15 cellular contexts compared by ENCODE assay signal in the genomic region with DNA sequence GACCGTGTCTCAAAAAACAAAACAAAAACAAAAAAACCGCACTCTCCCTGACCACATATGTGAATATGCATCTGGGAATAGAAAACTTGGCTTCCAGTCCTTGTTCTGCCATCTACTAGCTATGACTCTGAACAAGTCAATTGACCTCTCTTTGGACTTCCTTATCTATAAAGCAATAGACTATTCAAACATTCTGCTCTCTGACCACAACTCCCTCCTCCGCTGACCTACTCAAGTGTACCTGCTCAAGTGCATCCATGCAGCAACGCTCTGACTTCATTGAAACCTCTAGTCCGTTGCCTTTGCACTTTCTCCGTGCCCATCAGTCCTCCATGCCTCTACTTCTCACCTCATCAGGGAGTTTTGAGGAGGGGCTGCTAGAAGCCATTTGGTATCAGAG. TPM values are rescaled to one million over a fixed set of nuclear protein-coding genes. Genes with fewer than 3 reads are reported as not detected.
A peak's percentile ranks its signal among the peaks of the same experiment; 100 is the strongest.
DNase-seq lines count a peak whose midpoint lies in the region; ATAC-seq and TF ChIP-seq lines count a peak whose summit lies in the region.
"Had no signal": no experiment of that assay in that cellular context is flagged by ENCODE, and none has a peak within 500 bp of the region (broad histone marks: within the 10 kb centered on the region; RNA-seq: fewer than 3 reads in every experiment).

No MANE protein-coding gene starts in this region.

- H3K9me3 ChIP-seq in mucosa of descending colon, result no peaks in the 10 kb centered on the region
- H3K9me3 ChIP-seq: BE2C had no signal

- no peaks in the 10 kb centered on the region for H3K36me3 ChIP-seq in mucosa of descending colon (ENCODE audit: low read depth)
- H3K36me3 ChIP-seq: BE2C had no signal

- ATAC-seq in activated B cell treated with CpG ODN at 0.5 μM for 24 hours (ENCODE audit: low read depth) (peak; percentile 31), mucosa of descending colon (peak; percentile 81)
- ATAC-seq: activated CD4-positive, alpha-beta T cell treated with anti-CD3 and anti-CD28 coated beads for 36 hours had no signal

- H3K4me3 Mint-ChIP-seq in activated B cell treated with CpG ODN at 0.5 μM for 24 hours (no peak overlapping the region), progenitor cell of endocrine pancreas (ENCODE audit: low read depth) (no peak overlapping the region)
- H3K4me3 Mint-ChIP-seq in activated T-cell treated with anti-CD3 and anti-CD28 coated beads, Interleukin-2, amount 50 U/mL, for 24 hours, result no peak overlapping the region
- H3K4me3 Mint-ChIP-seq: activated CD4-positive, alpha-beta T cell treated with anti-CD3 and anti-CD28 coated beads for 36 hours had no signal

- H3K27ac Mint-ChIP-seq in activated B cell treated with CpG ODN at 0.5 μM for 24 hours, result no peak overlapping the region
- H3K27ac Mint-ChIP-seq in activated T-cell treated with anti-CD3 and anti-CD28 coated beads, Interleukin-2, amount 50 U/mL, for 24 hours, result no peak overlapping the region
- no peak overlapping the region for H3K27ac Mint-ChIP-seq in progenitor cell of endocrine pancreas
- H3K27ac Mint-ChIP-seq: activated CD4-positive, alpha-beta T cell treated with anti-CD3 and anti-CD28 coated beads for 36 hours had no signal

- CTCF ChIA-PET in GM10248 (lab: Yijun Ruan, JAX), result interaction anchor here (0.9 to 4.9 kb wide), 5 partner anchors 13 to 209 kb away, joined by 3 to 23 read pairs (median 4); no protein-coding TSS in a partner anchor
- CTCF ChIA-PET in activated B cell treated with CpG ODN at 0.5 μM for 24 hours (lab: Charles Lee), result no interaction called here

- H3K9me3 Mint-ChIP-seq in activated B cell treated with CpG ODN at 0.5 μM for 24 hours, result no peaks in the 10 kb centered on the region
- no peaks in the 10 kb centered on the region for H3K9me3 Mint-ChIP-seq in activated T-cell treated with anti-CD3 and anti-CD28 coated beads, Interleukin-2, amount 50 U/mL, for 24 hours
- no peaks in the 10 kb centered on the region for H3K9me3 Mint-ChIP-seq in progenitor cell of endocrine pancreas (ENCODE audit: low read depth)

- H3K36me3 Mint-ChIP-seq in activated B cell treated with CpG ODN at 0.5 μM for 24 hours (ENCODE audit: low read depth), result no peaks in the 10 kb centered on the region
- no peaks in the 10 kb centered on the region for H3K36me3 Mint-ChIP-seq in activated T-cell treated with anti-CD3 and anti-CD28 coated beads, Interleukin-2, amount 50 U/mL, for 24 hours (ENCODE audit: low read depth)
- no peaks in the 10 kb centered on the region for H3K36me3 Mint-ChIP-seq in progenitor cell of endocrine pancreas (ENCODE audit: insufficient read depth)

- no peaks in the 10 kb centered on the region for H3K4me1 ChIP-seq in mucosa of descending colon (ENCODE audit: low read depth)
- H3K4me1 ChIP-seq: BE2C had no signal

- H3K27me3 Mint-ChIP-seq in activated B cell treated with CpG ODN at 0.5 μM for 24 hours (peaks cover 7% of the 10 kb centered on the region), progenitor cell of endocrine pancreas (peaks cover 23% of the 10 kb centered on the region)
- H3K27me3 Mint-ChIP-seq in activated T-cell treated with anti-CD3 and anti-CD28 coated beads, Interleukin-2, amount 50 U/mL, for 24 hours, result peaks cover 14% of the 10 kb centered on the region

- DNase-seq in GM10248 (ENCODE audit: extremely low spot score) (peak; percentile 77), GM20000 (ENCODE audit: low spot score) (peak; percentile 77), activated B cell treated with CpG ODN at 0.5 μM for 24 hours (no peak), mucosa of descending colon (no peak), foreskin fibroblast (no peak), NCI-H1436 treated with DMSO at 0.1 percent for 48 hours (lab: John Stamatoyannopoulos, UW) (no peak), progenitor cell of endocrine pancreas (ENCODE audit: low spot score, unreplicated experiment) (no peak)
- no peak for DNase-seq in activated T-cell treated with anti-CD3 and anti-CD28 coated beads, Interleukin-2, amount 50 U/mL, for 24 hours
- DNase-seq: activated CD4-positive, alpha-beta T cell treated with anti-CD3 and anti-CD28 coated beads for 36 hours; activated T-cell treated with anti-CD3 and anti-CD28 coated beads, Interleukin-2, amount 50 U/mL, for 48 hours; anterior cingulate cortex; BE2C; KBM-7; NCI-H524 treated with DMSO at 0.1 percent for 48 hours; stimulated activated CD4-positive, alpha-beta T cell treated with anti-CD3 and anti-CD28 coated beads, Interleukin-1b, Interleukin-23, amount 100 ng/mL, for 48 hours had no signal

- no peak overlapping the region for H3K4me3 ChIP-seq in mucosa of descending colon
- no peak overlapping the region for H3K4me3 ChIP-seq in foreskin fibroblast (ENCODE audit: low read depth in 1 of 2, low read length in 2 of 2)

- no peaks in the 10 kb centered on the region for H3K4me1 Mint-ChIP-seq in activated B cell treated with CpG ODN at 0.5 μM for 24 hours
- H3K4me1 Mint-ChIP-seq in activated T-cell treated with anti-CD3 and anti-CD28 coated beads, Interleukin-2, amount 50 U/mL, for 24 hours (ENCODE audit: low read depth), result no peaks in the 10 kb centered on the region
- H3K4me1 Mint-ChIP-seq in progenitor cell of endocrine pancreas (ENCODE audit: low read depth), result no peaks in the 10 kb centered on the region
- H3K4me1 Mint-ChIP-seq: activated CD4-positive, alpha-beta T cell treated with anti-CD3 and anti-CD28 coated beads for 36 hours had no signal

- intact Hi-C loops in activated B cell treated with CpG ODN at 0.5 μM for 24 hours (cut with micrococcal nuclease) (no loop called here), mucosa of descending colon (cut with DNase I, micrococcal nuclease) (no loop called here)

- POLR2A ChIA-PET in GM10248 (lab: Yijun Ruan, JAX), result no interaction called here
- POLR2A ChIA-PET in activated B cell treated with CpG ODN at 0.5 μM for 24 hours (lab: Charles Lee), result no interaction called here

- TF ChIP-seq CTCF in GM10248 (IDR thresholded peaks at IDR 0.05; ENCODE audit: control extremely low read depth, extremely low read depth, low read depth, missing control alignments) (no peak), GM20000 (IDR thresholded peaks at IDR 0.05; ENCODE audit: extremely low read depth, missing control alignments) (no peak), activated B cell treated with CpG ODN at 0.5 μM for 24 hours (IDR thresholded peaks at IDR 0.05) (no peak), mucosa of descending colon (IDR thresholded peaks at IDR 0.05) (no peak), foreskin fibroblast (IDR thresholded peaks at IDR 0.05; ENCODE audit: low read depth, low read length) (no peak), progenitor cell of endocrine pancreas (IDR thresholded peaks at IDR 0.05; ENCODE audit: unreplicated experiment) (no peak)

RNA-seq across cellular contexts. Expression of gene KDM6B, which starts 52.5 kb away (rescaled TPM):
- total RNA-seq in activated B cell treated with CpG ODN at 0.5 μM for 24 hours, result 70.8 and 72.5 TPM in 2 replicates
- total RNA-seq in mucosa of descending colon, result 10 to 100 TPM; 44.3 to 73.6 (median 54.6) TPM
- 110 and 117 TPM in 2 replicates for total RNA-seq in progenitor cell of endocrine pancreas

Comparison
In these comparisons a context has a peak if more than half of its experiments do, and no peak if none do; other contexts are left out.
1. DNase-seq: peak in GM10248 (single experiment) and GM20000 (single experiment); none in activated B cell treated with CpG ODN at 0.5 μM for 24 hours (single experiment), mucosa of descending colon (0 of 3), foreskin fibroblast (0 of 2), activated T-cell treated with anti-CD3 and anti-CD28 coated beads, Interleukin-2, amount 50 U/mL, for 24 hours (single experiment), NCI-H1436 treated with DMSO at 0.1 percent for 48 hours (single experiment) and progenitor cell of endocrine pancreas (single experiment).